In genomic region chr2:36975306-36975705, GRCh38 we compare ENCODE assay signal across 20 cellular contexts.
"Had no signal": no experiment of that assay in that cellular context is flagged by ENCODE, and none has a peak within 500 bp of the region (broad histone marks: within the 10 kb centered on the region; RNA-seq: fewer than 3 reads in every experiment).

No MANE protein-coding gene starts in this region.

- H3K36me3 ChIP-seq: SJCRH30 had no signal

- H3K27me3 ChIP-seq: SJCRH30 had no signal

- H3K4me1 ChIP-seq: SJCRH30 had no signal

- DNase-seq: IMR-90, Karpas-422, KG1, MM.1S, NCI-H1092 treated with DMSO at 0.1 percent for 48 hours, NCI-H1436, NCI-H187, NCI-H2029, NCI-H2081 treated with DMSO at 0.1 percent for 48 hours, NCI-H2171, NCI-H226, NCI-H446, NCI-H510A, NCI-H524 treated with DMSO at 0.1 percent for 48 hours, NCI-H69, NCI-H774, RPMI8226, SHP77 treated with DMSO at 0.1 percent for 48 hours, SJCRH30 had no signal

- H3K4me3 ChIP-seq: SJCRH30 had no signal

- ATAC-seq: SK-N-SH treated with all-trans-retinoic acid at 6 μM for 48 hours had no signal

- H3K27ac ChIP-seq: SJCRH30 had no signal

- H3K9me3 ChIP-seq: SJCRH30 had no signal
